In genomic region chr16:58684001-58684353, GRCh38 we compare ENCODE assay signal across 1 cellular context.
TF ChIP-seq lines count a peak whose summit lies in the region.

No MANE protein-coding gene starts in this region.

TF ChIP-seq in HCT116, 20 proteins besides CTCF, POLR2A, EP300 and RAD21 (continued from another document):
- TF ChIP-seq EGR1 (IDR thresholded peaks at IDR 0.05; ENCODE audit: low read depth) = no peak
- no peak for TF ChIP-seq FOSL1 (IDR thresholded peaks at IDR 0.05; ENCODE audit: low read depth)
- TF ChIP-seq ELF1 (IDR thresholded peaks at IDR 0.05; ENCODE audit: borderline replicate concordance, low read depth) = no peak
